In the genomic region with DNA sequence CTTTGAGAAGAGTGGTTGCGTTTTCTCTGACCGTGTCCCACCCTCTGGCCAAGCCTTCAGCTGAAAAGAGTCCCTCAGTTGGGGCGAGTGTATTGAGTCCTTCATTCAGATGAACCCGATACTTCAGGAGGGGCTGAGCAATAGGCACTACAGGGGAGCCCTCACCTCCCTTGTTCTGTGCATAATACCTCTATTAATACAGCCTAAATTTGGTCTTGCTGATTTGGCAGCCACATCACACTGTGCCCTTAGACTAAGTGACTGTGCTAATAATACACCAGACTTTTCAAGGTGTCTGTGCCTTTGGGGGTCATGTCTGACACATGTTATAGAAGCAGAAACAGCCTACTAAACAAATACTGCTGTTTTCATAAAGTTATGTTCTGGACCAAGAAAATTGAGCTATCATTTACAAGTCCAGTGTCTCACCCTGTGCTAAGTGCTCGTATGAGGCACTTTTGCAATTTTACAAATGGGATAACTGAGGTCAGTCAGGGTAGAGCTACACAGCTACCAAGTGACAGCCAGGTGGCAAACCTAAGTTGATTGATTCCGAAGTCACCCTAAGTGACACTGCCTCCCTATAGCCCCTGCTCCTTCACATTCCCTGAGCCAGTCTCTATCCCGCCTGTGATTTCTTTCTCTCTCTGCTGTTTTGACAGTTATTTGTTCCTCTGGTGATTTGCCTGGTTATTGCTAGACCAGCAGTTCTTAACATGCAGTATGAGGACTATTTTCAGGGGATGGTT, we compare ENCODE assay signal across 3 cellular contexts.
TF ChIP-seq lines count a peak whose summit lies in the region.

No MANE protein-coding gene starts in this region.

TF ChIP-seq in SK-N-SH treated with all-trans-retinoic acid at 6 μM for 48 hours, 23 proteins besides CTCF, POLR2A, EP300 and RAD21:
- TF ChIP-seq ZNF70 (CRISPR knock-in tag; IDR thresholded peaks at IDR 0.05) (peak; percentile 100), ISL1 (CRISPR knock-in tag; IDR thresholded peaks at IDR 0.05) (no peak)
- TF ChIP-seq, protein P1, sequence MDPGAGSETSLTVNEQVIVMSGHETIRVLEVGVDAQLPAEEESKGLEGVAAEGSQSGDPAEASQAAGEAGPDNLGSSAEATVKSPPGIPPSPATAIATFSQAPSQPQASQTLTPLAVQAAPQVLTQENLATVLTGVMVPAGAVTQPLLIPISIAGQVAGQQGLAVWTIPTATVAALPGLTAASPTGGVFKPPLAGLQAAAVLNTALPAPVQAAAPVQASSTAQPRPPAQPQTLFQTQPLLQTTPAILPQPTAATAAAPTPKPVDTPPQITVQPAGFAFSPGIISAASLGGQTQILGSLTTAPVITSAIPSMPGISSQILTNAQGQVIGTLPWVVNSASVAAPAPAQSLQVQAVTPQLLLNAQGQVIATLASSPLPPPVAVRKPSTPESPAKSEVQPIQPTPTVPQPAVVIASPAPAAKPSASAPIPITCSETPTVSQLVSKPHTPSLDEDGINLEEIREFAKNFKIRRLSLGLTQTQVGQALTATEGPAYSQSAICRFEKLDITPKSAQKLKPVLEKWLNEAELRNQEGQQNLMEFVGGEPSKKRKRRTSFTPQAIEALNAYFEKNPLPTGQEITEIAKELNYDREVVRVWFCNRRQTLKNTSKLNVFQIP (CRISPR knock-in tag; IDR thresholded peaks at IDR 0.05; ENCODE audit: borderline replicate concordance, low read depth): no peak

TF ChIP-seq in SK-N-SH, 30 proteins besides CTCF, POLR2A, EP300 and RAD21:
- TF ChIP-seq TAF1 (IDR thresholded peaks at IDR 0.05; ENCODE audit: borderline replicate concordance, low read depth, low read length) (no peak), MEF2A (IDR thresholded peaks at IDR 0.05; ENCODE audit: borderline replicate concordance, low read depth) (no peak), FOSL2 (IDR thresholded peaks at IDR 0.05; ENCODE audit: borderline replicate concordance, low read depth) (no peak), YY1 (IDR thresholded peaks at IDR 0.05; ENCODE audit: low read depth) (no peak), FOXJ3 (CRISPR knock-in tag; IDR thresholded peaks at IDR 0.05) (no peak), EZH2phosphoT487 (IDR thresholded peaks at IDR 0.05; ENCODE audit: borderline replicate concordance, low read depth) (no peak), TEAD4 (IDR thresholded peaks at IDR 0.05; ENCODE audit: borderline replicate concordance, insufficient read depth) (no peak), NRF1 (IDR thresholded peaks at IDR 0.05; ENCODE audit: low read depth, low read length) (no peak), JUND (IDR thresholded peaks at IDR 0.05) (no peak), SMC3 (IDR thresholded peaks at IDR 0.05; ENCODE audit: low read depth, low read length) (no peak), RCOR1 (IDR thresholded peaks at IDR 0.05; ENCODE audit: low read length) (no peak), TCF12 (IDR thresholded peaks at IDR 0.05) (no peak), RFX5 (IDR thresholded peaks at IDR 0.05; ENCODE audit: low read length) (no peak), MXI1 (IDR thresholded peaks at IDR 0.05; ENCODE audit: low read depth, low read length) (no peak), FOXM1 (IDR thresholded peaks at IDR 0.05; ENCODE audit: low read depth) (no peak)
- TF ChIP-seq, protein P2, sequence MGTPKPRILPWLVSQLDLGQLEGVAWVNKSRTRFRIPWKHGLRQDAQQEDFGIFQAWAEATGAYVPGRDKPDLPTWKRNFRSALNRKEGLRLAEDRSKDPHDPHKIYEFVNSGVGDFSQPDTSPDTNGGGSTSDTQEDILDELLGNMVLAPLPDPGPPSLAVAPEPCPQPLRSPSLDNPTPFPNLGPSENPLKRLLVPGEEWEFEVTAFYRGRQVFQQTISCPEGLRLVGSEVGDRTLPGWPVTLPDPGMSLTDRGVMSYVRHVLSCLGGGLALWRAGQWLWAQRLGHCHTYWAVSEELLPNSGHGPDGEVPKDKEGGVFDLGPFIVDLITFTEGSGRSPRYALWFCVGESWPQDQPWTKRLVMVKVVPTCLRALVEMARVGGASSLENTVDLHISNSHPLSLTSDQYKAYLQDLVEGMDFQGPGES (IDR thresholded peaks at IDR 0.05; ENCODE audit: low read depth, low read length): no peak
- TF ChIP-seq, protein P3, sequence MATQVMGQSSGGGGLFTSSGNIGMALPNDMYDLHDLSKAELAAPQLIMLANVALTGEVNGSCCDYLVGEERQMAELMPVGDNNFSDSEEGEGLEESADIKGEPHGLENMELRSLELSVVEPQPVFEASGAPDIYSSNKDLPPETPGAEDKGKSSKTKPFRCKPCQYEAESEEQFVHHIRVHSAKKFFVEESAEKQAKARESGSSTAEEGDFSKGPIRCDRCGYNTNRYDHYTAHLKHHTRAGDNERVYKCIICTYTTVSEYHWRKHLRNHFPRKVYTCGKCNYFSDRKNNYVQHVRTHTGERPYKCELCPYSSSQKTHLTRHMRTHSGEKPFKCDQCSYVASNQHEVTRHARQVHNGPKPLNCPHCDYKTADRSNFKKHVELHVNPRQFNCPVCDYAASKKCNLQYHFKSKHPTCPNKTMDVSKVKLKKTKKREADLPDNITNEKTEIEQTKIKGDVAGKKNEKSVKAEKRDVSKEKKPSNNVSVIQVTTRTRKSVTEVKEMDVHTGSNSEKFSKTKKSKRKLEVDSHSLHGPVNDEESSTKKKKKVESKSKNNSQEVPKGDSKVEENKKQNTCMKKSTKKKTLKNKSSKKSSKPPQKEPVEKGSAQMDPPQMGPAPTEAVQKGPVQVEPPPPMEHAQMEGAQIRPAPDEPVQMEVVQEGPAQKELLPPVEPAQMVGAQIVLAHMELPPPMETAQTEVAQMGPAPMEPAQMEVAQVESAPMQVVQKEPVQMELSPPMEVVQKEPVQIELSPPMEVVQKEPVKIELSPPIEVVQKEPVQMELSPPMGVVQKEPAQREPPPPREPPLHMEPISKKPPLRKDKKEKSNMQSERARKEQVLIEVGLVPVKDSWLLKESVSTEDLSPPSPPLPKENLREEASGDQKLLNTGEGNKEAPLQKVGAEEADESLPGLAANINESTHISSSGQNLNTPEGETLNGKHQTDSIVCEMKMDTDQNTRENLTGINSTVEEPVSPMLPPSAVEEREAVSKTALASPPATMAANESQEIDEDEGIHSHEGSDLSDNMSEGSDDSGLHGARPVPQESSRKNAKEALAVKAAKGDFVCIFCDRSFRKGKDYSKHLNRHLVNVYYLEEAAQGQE (IDR thresholded peaks at IDR 0.05; ENCODE audit: low read depth, low read length): no peak

TF ChIP-seq in K562, 482 proteins besides CTCF, POLR2A, EP300 and RAD21:
- TF ChIP-seq DPF2 (IDR thresholded peaks at IDR 0.05) (no peak), RBM25 (IDR thresholded peaks at IDR 0.05; ENCODE audit: low read depth, low read length, severe bottlenecking) (peak; percentile 93)
